8 cellular contexts compared by ENCODE assay signal in the genomic region with DNA sequence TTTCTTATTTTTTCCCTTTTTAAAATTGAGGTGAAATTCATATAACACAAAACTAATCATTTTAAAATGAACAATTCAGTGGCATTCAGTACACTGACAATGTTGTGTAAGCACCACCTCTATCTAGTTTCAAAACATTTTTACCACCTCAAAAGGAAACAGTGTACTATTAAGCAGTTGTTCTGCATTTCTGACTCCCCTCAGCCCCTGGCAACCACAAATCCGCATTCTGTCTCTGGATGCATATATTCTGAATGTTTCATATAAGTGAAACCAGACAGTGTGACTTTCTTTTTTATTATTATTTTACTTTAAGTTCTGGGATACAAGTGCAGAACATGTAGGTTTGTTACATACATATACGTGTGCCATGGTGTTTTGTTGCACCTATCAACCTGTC.
DNase-seq lines count a peak whose midpoint lies in the region; ATAC-seq, FAIRE-seq and TF ChIP-seq lines count a peak whose summit lies in the region.

No MANE protein-coding gene starts in this region.

- H3K4me3 Mint-ChIP-seq in activated naive CD4-positive, alpha-beta T cell treated with anti-CD3 and anti-CD28 coated beads, Interleukin-2, amount 50 U/mL, for 24 hours = peak overlapping the region; percentile 69

- peaks cover 83% of the 10 kb centered on the region for H3K4me1 Mint-ChIP-seq in activated naive CD4-positive, alpha-beta T cell treated with anti-CD3 and anti-CD28 coated beads, Interleukin-2, amount 50 U/mL, for 24 hours

- H3K9me3 Mint-ChIP-seq in activated naive CD4-positive, alpha-beta T cell treated with anti-CD3 and anti-CD28 coated beads, Interleukin-2, amount 50 U/mL, for 24 hours = peaks cover 9% of the 10 kb centered on the region

- in situ Hi-C loops in GM13976 (cut with MboI; ENCODE audit: low sequenced_read_pairs, unreplicated experiment) = no loop called here

- H3K36me3 Mint-ChIP-seq in activated naive CD4-positive, alpha-beta T cell treated with anti-CD3 and anti-CD28 coated beads, Interleukin-2, amount 50 U/mL, for 24 hours = peaks cover 14% of the 10 kb centered on the region

- FAIRE-seq in HTR-8/SVneo (lab: Jason Lieb, UNC) = no peak

- H3K27ac Mint-ChIP-seq in activated naive CD4-positive, alpha-beta T cell treated with anti-CD3 and anti-CD28 coated beads, Interleukin-2, amount 50 U/mL, for 24 hours = peak overlapping the region; percentile 4

- ATAC-seq in GM18502 (IDR thresholded peaks at IDR 0.05; ENCODE audit: poor library complexity, unreplicated experiment) (peak; percentile 45), GM21360 (IDR thresholded peaks at IDR 0.05; ENCODE audit: unreplicated experiment) (peak; percentile 36), HG03378 (IDR thresholded peaks at IDR 0.05; ENCODE audit: unreplicated experiment) (peak; percentile 47)

- TF ChIP-seq CTCF in GM13976 (IDR thresholded peaks at IDR 0.05; ENCODE audit: borderline replicate concordance, control extremely low read depth, extremely low read depth, insufficient read depth, missing control alignments) = no peak

- H3K27me3 Mint-ChIP-seq in activated naive CD4-positive, alpha-beta T cell treated with anti-CD3 and anti-CD28 coated beads, Interleukin-2, amount 50 U/mL, for 24 hours = no peaks in the 10 kb centered on the region

- DNase-seq in activated gamma-delta T cell treated with Interleukin-2 at 50 U/mL for 16 hours (no peak), GM13976 (ENCODE audit: low spot score) (no peak), HCEC 1CT (no peak), HTR-8/SVneo (ENCODE audit: insufficient read length, low spot score) (no peak)
